ENCODE assay signal across 18 cellular contexts in genomic region chr2:218146056-218146455, GRCh38. TPM values are rescaled to one million over a fixed set of nuclear protein-coding genes. Genes with fewer than 3 reads are reported as not detected.
DNase-seq lines count a peak whose midpoint lies in the region; ATAC-seq and TF ChIP-seq lines count a peak whose summit lies in the region.
"Had no signal": no experiment of that assay in that cellular context is flagged by ENCODE, and none has a peak within 500 bp of the region (broad histone marks: within the 10 kb centered on the region; RNA-seq: fewer than 3 reads in every experiment).

No MANE protein-coding gene starts in this region.

- no peaks in the 10 kb centered on the region for H3K36me3 ChIP-seq in neutrophil
- no peaks in the 10 kb centered on the region for H3K36me3 ChIP-seq in uterus
- H3K36me3 ChIP-seq: BE2C had no signal

- H3K4me3 ChIP-seq in neutrophil (ENCODE audit: low read depth in 1 of 2, low read length in 1 of 2) (peak overlapping the region in 1 of 2 experiments; percentile 37), uterus (no peak overlapping the region)

- H3K27ac ChIP-seq in neutrophil (peak overlapping the region; percentile 96), uterus (no peak overlapping the region)
- H3K27ac ChIP-seq: C4-2B, HL-60 had no signal

- ATAC-seq in HG03139 (IDR thresholded peaks at IDR 0.05; ENCODE audit: unreplicated experiment), result no peak

- no peaks in the 10 kb centered on the region for H3K27me3 ChIP-seq in neutrophil
- no peaks in the 10 kb centered on the region for H3K27me3 ChIP-seq in uterus

- intact Hi-C loops in uterus (cut with DNase I; ENCODE audit: low total_unique reads), result no loop called here

- DNase-seq in EH (ENCODE audit: low read depth) (peak; percentile 11), amniotic epithelial cell (ENCODE audit: low read depth) (peak; percentile 38), fibroblast of peridontal ligament (ENCODE audit: extremely low read depth) (peak; percentile 18), SHP77 (lab: John Stamatoyannopoulos, UW) (no peak), uterus (no peak), NCI-H524 treated with DMSO at 0.1 percent for 48 hours (lab: John Stamatoyannopoulos, UW) (no peak)
- DNase-seq: ACHN; BE2C; CD4-positive, alpha-beta memory T cell; DMS79; EL; GOT3; H9 had no signal

- H3K9me3 ChIP-seq in neutrophil (no peaks in the 10 kb centered on the region), uterus (no peaks in the 10 kb centered on the region)

- TF ChIP-seq POLR2A in uterus (IDR thresholded peaks at IDR 0.05), result no peak

- H3K4me1 ChIP-seq in neutrophil (ENCODE audit: control insufficient read depth in 1 of 2, insufficient read depth in 1 of 2, low read depth in 1 of 2, low read length in 1 of 2) (peaks cover 90 to 93% of the 10 kb centered on the region in 2 experiments), uterus (no peaks in the 10 kb centered on the region)
- H3K4me1 ChIP-seq: BE2C had no signal

- TF ChIP-seq CTCF in neutrophil (IDR thresholded peaks at IDR 0.05) (no peak), uterus (IDR thresholded peaks at IDR 0.05) (no peak)

RNA-seq across cellular contexts. Expression of gene CXCR2, which starts 20.2 kb away (rescaled TPM):
- under 1 TPM in 2 of 4 donors, not detected in 2; 0.07 to 0.91 TPM for total RNA-seq in uterus
- total RNA-seq: A172; CD4-positive, alpha-beta memory T cell had no signal

RNA-seq across cellular contexts. Expression of gene CXCR1, which starts 20.7 kb away (rescaled TPM):
- total RNA-seq in uterus, result under 1 TPM in 1 of 4 donors, not detected in 3; 0.18 TPM
- total RNA-seq: A172; CD4-positive, alpha-beta memory T cell; H9 had no signal

Comparison
In these comparisons a context has a peak if more than half of its experiments do, and no peak if none do; other contexts are left out.
1. DNase-seq: peak in EH (single experiment), amniotic epithelial cell (single experiment) and fibroblast of peridontal ligament (single experiment); none in SHP77 (0 of 2), uterus (0 of 2) and NCI-H524 treated with DMSO at 0.1 percent for 48 hours (single experiment).